2 cellular contexts compared by ENCODE assay signal in genomic region chr12:109651596-109651995, GRCh38.
A peak's percentile ranks its signal among the peaks of the same experiment; 100 is the strongest.
TF ChIP-seq lines count a peak whose summit lies in the region.

No MANE protein-coding gene starts in this region.

TF ChIP-seq in HepG2, 621 proteins besides CTCF, POLR2A, EP300 and RAD21:
- TF ChIP-seq ZNF296 (CRISPR knock-in tag; conservative IDR thresholded peaks at IDR 0.05) (no peak), ZNF768 (CRISPR knock-in tag; IDR thresholded peaks at IDR 0.05) (peak; percentile 62; the same call in 1 of the 2 replicates)

TF ChIP-seq in K562, 482 proteins besides CTCF, POLR2A, EP300 and RAD21:
- TF ChIP-seq BCOR (IDR thresholded peaks at IDR 0.05): peak; percentile 22; the same call in 1 of the 2 replicates
- TF ChIP-seq E2F8 (IDR thresholded peaks at IDR 0.05; ENCODE audit: low read depth, partially characterized antibody): no peak
- TF ChIP-seq HDAC8 (tag; IDR thresholded peaks at IDR 0.05): no peak
- no peak for TF ChIP-seq RERE (CRISPR knock-in tag; IDR thresholded peaks at IDR 0.05; ENCODE audit: borderline replicate concordance)
- TF ChIP-seq ZFP36 (IDR thresholded peaks at IDR 0.05; ENCODE audit: low read depth, low read length, partially characterized antibody): peak; percentile 67
- peak; percentile 67 for TF ChIP-seq RBM25 (IDR thresholded peaks at IDR 0.05; ENCODE audit: low read depth, low read length, severe bottlenecking)
- TF ChIP-seq FOXM1 (IDR thresholded peaks at IDR 0.05; ENCODE audit: low read depth): no peak
- no peak for TF ChIP-seq FOXM1 (CRISPR knock-in tag; IDR thresholded peaks at IDR 0.05; ENCODE audit: low read depth)
- TF ChIP-seq ZNF3 (CRISPR knock-in tag; IDR thresholded peaks at IDR 0.05): no peak
- no peak for TF ChIP-seq USF2 (CRISPR knock-in tag; IDR thresholded peaks at IDR 0.05)
